In the genomic region with DNA sequence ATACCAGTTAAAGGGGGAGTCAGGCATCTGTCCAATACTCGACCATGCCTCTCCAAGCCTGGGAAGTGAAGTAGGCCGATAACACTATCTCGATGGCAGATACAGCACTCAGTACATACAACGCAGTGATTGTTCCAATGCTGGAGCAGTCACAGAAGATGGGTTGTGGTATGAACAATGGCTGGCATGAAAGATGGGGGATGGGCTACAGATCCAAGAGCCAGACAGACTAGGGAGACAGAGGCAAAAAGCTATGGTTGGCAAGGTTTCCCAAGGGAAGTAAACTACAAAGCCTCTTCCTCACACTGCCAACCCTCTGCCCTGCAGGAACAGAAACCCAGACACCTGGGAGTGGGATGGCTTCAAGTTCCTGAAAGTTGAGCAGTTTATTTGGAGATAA, we compare ENCODE assay signal across 15 cellular contexts. TPM values are rescaled to one million over a fixed set of nuclear protein-coding genes. Genes with fewer than 3 reads are reported as not detected.
DNase-seq lines count a peak whose midpoint lies in the region; ATAC-seq and TF ChIP-seq lines count a peak whose summit lies in the region.
"Had no signal": no experiment of that assay in that cellular context is flagged by ENCODE, and none has a peak within 500 bp of the region (broad histone marks: within the 10 kb centered on the region; RNA-seq: fewer than 3 reads in every experiment).

No MANE protein-coding gene starts in this region.

- DNase-seq in activated naive CD8-positive, alpha-beta T cell treated with anti-CD3 and anti-CD28 coated beads, Interleukin-2, amount 50 U/mL, for 24 hours: no peak
- DNase-seq in central memory CD8-positive, alpha-beta T cell (ENCODE audit: low spot score in 2 of 2): no peak
- DNase-seq in lung microvascular endothelial cell (ENCODE audit: low read depth in 2 of 2): peak; percentile 39 to 54
- no peak for DNase-seq in KBM-7
- DNase-seq in tibial artery: no peak
- DNase-seq: activated CD4-positive, alpha-beta memory T cell treated with anti-CD3 and anti-CD28 coated beads for 36 hours; effector memory CD4-positive, alpha-beta T cell; H7; NCI-H1048; small intestine; uterus had no signal

- intact Hi-C loops in tibial artery (cut with DNase I; ENCODE audit: low total_unique reads): no loop called here

- peaks cover 66% of the 10 kb centered on the region for H3K4me1 Mint-ChIP-seq in activated naive CD8-positive, alpha-beta T cell (ENCODE audit: low read depth)
- peaks cover 63% of the 10 kb centered on the region for H3K4me1 Mint-ChIP-seq in activated naive CD8-positive, alpha-beta T cell treated with anti-CD3 and anti-CD28 coated beads, Interleukin-2, amount 50 U/mL, for 24 hours
- peaks cover 42% of the 10 kb centered on the region for H3K4me1 Mint-ChIP-seq in central memory CD8-positive, alpha-beta T cell

- H3K4me3 Mint-ChIP-seq in activated naive CD8-positive, alpha-beta T cell: no peak overlapping the region
- H3K4me3 Mint-ChIP-seq in activated naive CD8-positive, alpha-beta T cell treated with anti-CD3 and anti-CD28 coated beads, Interleukin-2, amount 50 U/mL, for 24 hours: no peak overlapping the region
- no peak overlapping the region for H3K4me3 Mint-ChIP-seq in central memory CD8-positive, alpha-beta T cell
- H3K4me3 Mint-ChIP-seq: activated CD4-positive, alpha-beta memory T cell treated with anti-CD3 and anti-CD28 coated beads for 36 hours; T-helper 1 cell treated with Interleukin-12 subunit alpha and Interleukin-12 subunit beta and Interleukin-4 antibody, amounts not matched to agents 30 μg/mL and 1 μg/mL, for 36 hours had no signal

- peaks cover 32 to 90% (median 69%) of the 10 kb centered on the region in 5 donors for H3K4me1 ChIP-seq in subcutaneous abdominal adipose tissue (ENCODE audit: control insufficient read depth in 5 of 5, insufficient read depth in 5 of 5, low read length in 5 of 5)
- H3K4me1 ChIP-seq in tibial artery: peaks cover 0 to 62% (median 22%) of the 10 kb centered on the region in 4 donors

- no peaks in the 10 kb centered on the region for H3K27me3 ChIP-seq in subcutaneous abdominal adipose tissue (ENCODE audit: control insufficient read depth in 5 of 5, insufficient read depth in 4 of 5, low read length in 5 of 5)
- no peaks in the 10 kb centered on the region for H3K27me3 ChIP-seq in tibial artery
- H3K27me3 ChIP-seq: uterus had no signal

- H3K27ac Mint-ChIP-seq in activated naive CD8-positive, alpha-beta T cell: peak overlapping the region; percentile 38
- no peak overlapping the region for H3K27ac Mint-ChIP-seq in activated naive CD8-positive, alpha-beta T cell treated with anti-CD3 and anti-CD28 coated beads, Interleukin-2, amount 50 U/mL, for 24 hours
- peak overlapping the region; percentile 49 for H3K27ac Mint-ChIP-seq in central memory CD8-positive, alpha-beta T cell (ENCODE audit: low read depth)
- H3K27ac Mint-ChIP-seq: T-helper 1 cell treated with Interleukin-12 subunit alpha and Interleukin-12 subunit beta and Interleukin-4 antibody, amounts not matched to agents 30 μg/mL and 1 μg/mL, for 36 hours had no signal

- H3K27me3 Mint-ChIP-seq in activated naive CD8-positive, alpha-beta T cell: no peaks in the 10 kb centered on the region
- no peaks in the 10 kb centered on the region for H3K27me3 Mint-ChIP-seq in activated naive CD8-positive, alpha-beta T cell treated with anti-CD3 and anti-CD28 coated beads, Interleukin-2, amount 50 U/mL, for 24 hours
- H3K27me3 Mint-ChIP-seq in central memory CD8-positive, alpha-beta T cell: no peaks in the 10 kb centered on the region
- H3K27me3 Mint-ChIP-seq: activated CD4-positive, alpha-beta memory T cell treated with anti-CD3 and anti-CD28 coated beads for 36 hours had no signal

- H3K36me3 ChIP-seq in subcutaneous abdominal adipose tissue (ENCODE audit: control insufficient read depth in 5 of 5, insufficient read depth in 5 of 5, low read length in 5 of 5) (peaks cover 0 to 32% (median 21%) of the 10 kb centered on the region in 5 donors), tibial artery (peaks cover 3 to 50% (median 19%) of the 10 kb centered on the region in 3 donors)
- H3K36me3 ChIP-seq: uterus had no signal

- H3K9me3 ChIP-seq in subcutaneous abdominal adipose tissue (ENCODE audit: control insufficient read depth in 5 of 5, low read length in 5 of 5) (no peaks in the 10 kb centered on the region), tibial artery (no peaks in the 10 kb centered on the region)
- H3K9me3 ChIP-seq: uterus had no signal

- H3K4me3 ChIP-seq in subcutaneous abdominal adipose tissue (ENCODE audit: low read depth in 1 of 5, low read length in 5 of 5) (no peak overlapping the region), tibial artery (no peak overlapping the region)
- H3K4me3 ChIP-seq: uterus had no signal

- no peaks in the 10 kb centered on the region for H3K9me3 Mint-ChIP-seq in activated naive CD8-positive, alpha-beta T cell (ENCODE audit: low read depth)
- H3K9me3 Mint-ChIP-seq in activated naive CD8-positive, alpha-beta T cell treated with anti-CD3 and anti-CD28 coated beads, Interleukin-2, amount 50 U/mL, for 24 hours: no peaks in the 10 kb centered on the region
- no peaks in the 10 kb centered on the region for H3K9me3 Mint-ChIP-seq in central memory CD8-positive, alpha-beta T cell
- H3K9me3 Mint-ChIP-seq: activated CD4-positive, alpha-beta memory T cell treated with anti-CD3 and anti-CD28 coated beads for 36 hours; T-helper 1 cell treated with Interleukin-12 subunit alpha and Interleukin-12 subunit beta and Interleukin-4 antibody, amounts not matched to agents 30 μg/mL and 1 μg/mL, for 36 hours had no signal

- H3K9ac ChIP-seq in subcutaneous abdominal adipose tissue (ENCODE audit: low read length in 5 of 5): no peak overlapping the region

- H3K36me3 Mint-ChIP-seq in activated naive CD8-positive, alpha-beta T cell: peaks cover 7% of the 10 kb centered on the region
- peaks cover 70% of the 10 kb centered on the region for H3K36me3 Mint-ChIP-seq in activated naive CD8-positive, alpha-beta T cell treated with anti-CD3 and anti-CD28 coated beads, Interleukin-2, amount 50 U/mL, for 24 hours (ENCODE audit: low read depth)
- H3K36me3 Mint-ChIP-seq in central memory CD8-positive, alpha-beta T cell (ENCODE audit: insufficient read depth): peaks cover 36% of the 10 kb centered on the region

- in situ Hi-C loops in KBM-7 (cut with MboI; ENCODE audit: low pct_unique_long_range_greater_than_20kb, low sequenced_read_pairs): no loop called here

- H3K27ac ChIP-seq in subcutaneous abdominal adipose tissue (ENCODE audit: low read depth, low read length) (peak overlapping the region; percentile 87), tibial artery (no peak overlapping the region)

- ATAC-seq in activated naive CD8-positive, alpha-beta T cell treated with anti-CD3 and anti-CD28 coated beads, Interleukin-2, amount 50 U/mL, for 24 hours: no peak
- ATAC-seq in central memory CD8-positive, alpha-beta T cell (replicated peaks; ENCODE audit: extremely low read depth, poor library complexity, severe bottlenecking): no peak
- ATAC-seq in HG03457 (IDR thresholded peaks at IDR 0.05; ENCODE audit: unreplicated experiment): no peak

- TF ChIP-seq CTCF in tibial artery (IDR thresholded peaks at IDR 0.05): no peak

RNA-seq across cellular contexts. Expression of gene FKBP1A, which starts 19.2 kb away (rescaled TPM):
- total RNA-seq in lung microvascular endothelial cell: 263 and 278 TPM in 2 replicates

RNA-seq across cellular contexts. Expression of gene SDCBP2, which starts 44.7 kb away (rescaled TPM):
- total RNA-seq in lung microvascular endothelial cell: 2.0 and 4.4 TPM in 2 replicates

Comparison
In these comparisons a context has a peak if more than half of its experiments do, and no peak if none do; other contexts are left out.
1. DNase-seq: peak in lung microvascular endothelial cell (2 of 2); none in activated naive CD8-positive, alpha-beta T cell treated with anti-CD3 and anti-CD28 coated beads, Interleukin-2, amount 50 U/mL, for 24 hours (single experiment), central memory CD8-positive, alpha-beta T cell (0 of 2), KBM-7 (single experiment) and tibial artery (0 of 2).